In genomic region chr6:2713473-2714358, GRCh38 we compare ENCODE assay signal across 1 cellular context.
TF ChIP-seq lines count a peak whose summit lies in the region.

No MANE protein-coding gene starts in this region.

TF ChIP-seq in GM23338, 12 proteins besides CTCF, POLR2A, EP300 and RAD21:
- TF ChIP-seq ZNF462 (CRISPR knock-in tag; IDR thresholded peaks at IDR 0.05) (0 out of 2 replicates have a peak, but pooled peaks have one; percentile 41), JUNB (IDR thresholded peaks at IDR 0.05; ENCODE audit: unreplicated experiment) (no peak)
